In genomic region chr3:195711813-195712534, GRCh38 we compare ENCODE assay signal across 29 cellular contexts. TPM values are rescaled to one million over a fixed set of nuclear protein-coding genes. Genes with fewer than 3 reads are reported as not detected.
DNase-seq lines count a peak whose midpoint lies in the region; ATAC-seq, FAIRE-seq and TF ChIP-seq lines count a peak whose summit lies in the region.
"Had no signal": no experiment of that assay in that cellular context is flagged by ENCODE, and none has a peak within 500 bp of the region (broad histone marks: within the 10 kb centered on the region; RNA-seq: fewer than 3 reads in every experiment).

No MANE protein-coding gene starts in this region.

- TF ChIP-seq CTCF in pancreas (IDR thresholded peaks at IDR 0.05): no peak

- no peak for DNase-seq in activated naive CD8-positive, alpha-beta T cell treated with anti-CD3 and anti-CD28 coated beads, Interleukin-2, amount 10 ng/mL, durations not matched to agents 7 days and 5 days
- no peak for DNase-seq in activated naive CD8-positive, alpha-beta T cell treated with anti-CD3 and anti-CD28 coated beads for 36 hours
- DNase-seq in activated CD8-positive, alpha-beta T cell treated with anti-CD3 and anti-CD28 coated beads, Interleukin-2, amount 10 ng/mL, durations not matched to agents 7 days and 5 days: no peak
- peak; percentile 7 for DNase-seq in medulla oblongata (ENCODE audit: extremely low spot score)
- DNase-seq in pancreas: no peak
- no peak for DNase-seq in anterior cingulate cortex (lab: John Stamatoyannopoulos, UW)
- DNase-seq: activated CD4-positive, alpha-beta T cell treated with anti-CD3 and anti-CD28 coated beads, Interleukin-2, amount 50 U/mL, for 48 hours; adrenal gland; COR-L47; cortex of kidney; DMS79 treated with DMSO at 0.1 percent for 48 hours; foreskin melanocyte; Karpas-422; lower lobe of right lung; MV-4-11; NCI-H1694 treated with DMSO at 0.1 percent for 48 hours; NCI-H2171; NCI-H524; NK-92 treated with Interleukin-12 subunit alpha and Interleukin-12 subunit beta, amount 100 ng/mL, for 24 hours; SHP77; upper lobe of left lung had no signal

- CTCF ChIA-PET in activated CD8-positive, alpha-beta T cell treated with anti-CD3 and anti-CD28 coated beads, Interleukin-2, amount 10 ng/mL, durations not matched to agents 7 days and 5 days (lab: Charles Lee): interaction anchor here (1.0 to 1.6 kb wide), 3 partner anchors 11 to 203 kb away, joined by 3 to 8 read pairs (median 3); no protein-coding TSS in a partner anchor

- H3K36me3 ChIP-seq in pancreas: peaks cover 5 to 37% (median 14%) of the 10 kb centered on the region in 3 donors

- H3K27ac Mint-ChIP-seq in activated naive CD8-positive, alpha-beta T cell treated with anti-CD3 and anti-CD28 coated beads, Interleukin-2, amount 10 ng/mL, durations not matched to agents 7 days and 5 days: no peak overlapping the region
- no peak overlapping the region for H3K27ac Mint-ChIP-seq in activated naive CD8-positive, alpha-beta T cell treated with anti-CD3 and anti-CD28 coated beads for 36 hours
- H3K27ac Mint-ChIP-seq in activated CD8-positive, alpha-beta T cell treated with anti-CD3 and anti-CD28 coated beads, Interleukin-2, amount 10 ng/mL, durations not matched to agents 7 days and 5 days: no peak overlapping the region

- no peaks in the 10 kb centered on the region for H3K9me3 Mint-ChIP-seq in activated naive CD8-positive, alpha-beta T cell treated with anti-CD3 and anti-CD28 coated beads, Interleukin-2, amount 10 ng/mL, durations not matched to agents 7 days and 5 days
- H3K9me3 Mint-ChIP-seq in activated naive CD8-positive, alpha-beta T cell treated with anti-CD3 and anti-CD28 coated beads for 36 hours: no peaks in the 10 kb centered on the region
- no peaks in the 10 kb centered on the region for H3K9me3 Mint-ChIP-seq in activated CD8-positive, alpha-beta T cell treated with anti-CD3 and anti-CD28 coated beads, Interleukin-2, amount 10 ng/mL, durations not matched to agents 7 days and 5 days (ENCODE audit: insufficient read depth)

- no peaks in the 10 kb centered on the region for H3K27me3 Mint-ChIP-seq in activated naive CD8-positive, alpha-beta T cell treated with anti-CD3 and anti-CD28 coated beads, Interleukin-2, amount 10 ng/mL, durations not matched to agents 7 days and 5 days
- H3K27me3 Mint-ChIP-seq in activated naive CD8-positive, alpha-beta T cell treated with anti-CD3 and anti-CD28 coated beads for 36 hours: no peaks in the 10 kb centered on the region
- H3K27me3 Mint-ChIP-seq in activated CD8-positive, alpha-beta T cell treated with anti-CD3 and anti-CD28 coated beads, Interleukin-2, amount 10 ng/mL, durations not matched to agents 7 days and 5 days (ENCODE audit: low read depth): no peaks in the 10 kb centered on the region

- FAIRE-seq in pancreas (lab: Jason Lieb, UNC): no peak
- FAIRE-seq: bronchial epithelial cell had no signal

- no peak overlapping the region for H3K27ac ChIP-seq in pancreas
- H3K27ac ChIP-seq: adrenal gland, esophagus muscularis mucosa, HL-60, lower lobe of right lung, PC-9, right atrium auricular region, upper lobe of left lung, VCaP had no signal

- peaks cover 0 to 6% (median 0%) of the 10 kb centered on the region in 3 donors for H3K4me1 ChIP-seq in pancreas
- H3K4me1 ChIP-seq: adrenal gland, esophagus muscularis mucosa, lower lobe of right lung, right atrium auricular region, upper lobe of left lung had no signal

- 89 to 90% methylated on average over 12 of the region's 12 CpGs for WGBS in pancreas, 2 donors

- H3K36me3 Mint-ChIP-seq in activated naive CD8-positive, alpha-beta T cell treated with anti-CD3 and anti-CD28 coated beads, Interleukin-2, amount 10 ng/mL, durations not matched to agents 7 days and 5 days: peaks cover 11% of the 10 kb centered on the region
- peaks cover 4% of the 10 kb centered on the region for H3K36me3 Mint-ChIP-seq in activated naive CD8-positive, alpha-beta T cell treated with anti-CD3 and anti-CD28 coated beads for 36 hours
- peaks cover 9% of the 10 kb centered on the region for H3K36me3 Mint-ChIP-seq in activated CD8-positive, alpha-beta T cell treated with anti-CD3 and anti-CD28 coated beads, Interleukin-2, amount 10 ng/mL, durations not matched to agents 7 days and 5 days (ENCODE audit: low read depth)

- H3K4me3 ChIP-seq in pancreas: no peak overlapping the region
- H3K4me3 ChIP-seq: adrenal gland, esophagus muscularis mucosa, lower lobe of right lung, PC-9, right atrium auricular region, upper lobe of left lung had no signal

- intact Hi-C loops in pancreas (cut with DNase I): no loop called here

- ATAC-seq in activated naive CD8-positive, alpha-beta T cell treated with anti-CD3 and anti-CD28 coated beads, Interleukin-2, amount 10 ng/mL, durations not matched to agents 7 days and 5 days (ENCODE audit: low read depth): peak; percentile 21
- peak; percentile 60 for ATAC-seq in activated CD8-positive, alpha-beta T cell treated with anti-CD3 and anti-CD28 coated beads, Interleukin-2, amount 10 ng/mL, durations not matched to agents 7 days and 5 days
- ATAC-seq in GM21367 (IDR thresholded peaks at IDR 0.05; ENCODE audit: unreplicated experiment) (no peak), pancreas (no peak), GM19467 (IDR thresholded peaks at IDR 0.05; ENCODE audit: unreplicated experiment) (no peak)
- ATAC-seq: lower lobe of right lung had no signal

- H3K9me3 ChIP-seq in pancreas: no peaks in the 10 kb centered on the region
- H3K9me3 ChIP-seq: adrenal gland, esophagus muscularis mucosa, lower lobe of right lung, right atrium auricular region, upper lobe of left lung had no signal

- H3K27me3 ChIP-seq in pancreas: no peaks in the 10 kb centered on the region
- H3K27me3 ChIP-seq: adrenal gland, esophagus muscularis mucosa, right atrium auricular region, upper lobe of left lung had no signal

- H3K4me3 Mint-ChIP-seq in activated naive CD8-positive, alpha-beta T cell treated with anti-CD3 and anti-CD28 coated beads, Interleukin-2, amount 10 ng/mL, durations not matched to agents 7 days and 5 days: no peak overlapping the region
- no peak overlapping the region for H3K4me3 Mint-ChIP-seq in activated naive CD8-positive, alpha-beta T cell treated with anti-CD3 and anti-CD28 coated beads for 36 hours
- no peak overlapping the region for H3K4me3 Mint-ChIP-seq in activated CD8-positive, alpha-beta T cell treated with anti-CD3 and anti-CD28 coated beads, Interleukin-2, amount 10 ng/mL, durations not matched to agents 7 days and 5 days

- POLR2A ChIA-PET in activated naive CD8-positive, alpha-beta T cell treated with anti-CD3 and anti-CD28 coated beads, Interleukin-2, amount 10 ng/mL, durations not matched to agents 7 days and 5 days (lab: Charles Lee): no interaction called here
- POLR2A ChIA-PET in activated CD8-positive, alpha-beta T cell treated with anti-CD3 and anti-CD28 coated beads, Interleukin-2, amount 10 ng/mL, durations not matched to agents 7 days and 5 days (lab: Charles Lee): no interaction called here

- peaks cover 3% of the 10 kb centered on the region for H3K4me1 Mint-ChIP-seq in activated naive CD8-positive, alpha-beta T cell treated with anti-CD3 and anti-CD28 coated beads, Interleukin-2, amount 10 ng/mL, durations not matched to agents 7 days and 5 days
- peaks cover 4% of the 10 kb centered on the region for H3K4me1 Mint-ChIP-seq in activated naive CD8-positive, alpha-beta T cell treated with anti-CD3 and anti-CD28 coated beads for 36 hours
- H3K4me1 Mint-ChIP-seq in activated CD8-positive, alpha-beta T cell treated with anti-CD3 and anti-CD28 coated beads, Interleukin-2, amount 10 ng/mL, durations not matched to agents 7 days and 5 days (ENCODE audit: low read depth): peaks cover 4% of the 10 kb centered on the region

RNA-seq across cellular contexts. Expression of gene MUC20, which starts 8.8 kb away (rescaled TPM):
- 1 to 10 TPM; 3.0 to 3.1 TPM for total RNA-seq in activated naive CD8-positive, alpha-beta T cell treated with anti-CD3 and anti-CD28 coated beads, Interleukin-2, amount 10 ng/mL, durations not matched to agents 7 days and 5 days
- total RNA-seq in activated naive CD8-positive, alpha-beta T cell treated with anti-CD3 and anti-CD28 coated beads for 36 hours: under 1 TPM; 0.26 to 0.29 TPM
- 1 to 10 TPM in 1 of 2 experiments, under 1 TPM in 1; 0.53 to 1.7 TPM for total RNA-seq in activated CD8-positive, alpha-beta T cell treated with anti-CD3 and anti-CD28 coated beads, Interleukin-2, amount 10 ng/mL, durations not matched to agents 7 days and 5 days
- total RNA-seq in pancreas: 10 to 100 TPM in 2 of 6 donors, 1 to 10 TPM in 4; 5.2 to 35.9 (median 8.5) TPM
- polyA plus RNA-seq in pancreas: 10 to 100 TPM; 28.8 to 30.4 TPM

Comparison
In these comparisons a context has a peak if more than half of its experiments do, and no peak if none do; other contexts are left out.
1. ATAC-seq: peak in activated naive CD8-positive, alpha-beta T cell treated with anti-CD3 and anti-CD28 coated beads, Interleukin-2, amount 10 ng/mL, durations not matched to agents 7 days and 5 days (single experiment) and activated CD8-positive, alpha-beta T cell treated with anti-CD3 and anti-CD28 coated beads, Interleukin-2, amount 10 ng/mL, durations not matched to agents 7 days and 5 days (single experiment); none in GM21367 (single experiment), pancreas (0 of 4) and GM19467 (single experiment).